In genomic region chr16:84737192-84737591, GRCh38 we compare ENCODE assay signal across 1 cellular context.
TF ChIP-seq lines count a peak whose summit lies in the region.

No MANE protein-coding gene starts in this region.

TF ChIP-seq in GM23338, 12 proteins besides CTCF, POLR2A, EP300 and RAD21 (continued from another document):
- TF ChIP-seq ZNF462 (CRISPR knock-in tag; IDR thresholded peaks at IDR 0.05) (no peak), NANOG (IDR thresholded peaks at IDR 0.05; ENCODE audit: borderline replicate concordance) (no peak), STAT1 (IDR thresholded peaks at IDR 0.05; ENCODE audit: unreplicated experiment) (no peak), POLR2AphosphoS5 (IDR thresholded peaks at IDR 0.05; ENCODE audit: low read depth) (no peak)
